ENCODE assay signal across 34 cellular contexts in genomic region chr1:33441088-33441745, GRCh38. TPM values are rescaled to one million over a fixed set of nuclear protein-coding genes. Genes with fewer than 3 reads are reported as not detected.
DNase-seq lines count a peak whose midpoint lies in the region; ATAC-seq, FAIRE-seq and TF ChIP-seq lines count a peak whose summit lies in the region.
"Had no signal": no experiment of that assay in that cellular context is flagged by ENCODE, and none has a peak within 500 bp of the region (broad histone marks: within the 10 kb centered on the region; RNA-seq: fewer than 3 reads in every experiment).

No MANE protein-coding gene starts in this region.

- H3K4me1 ChIP-seq in K562 (replicated peaks in 1 of 2; ENCODE audit: control insufficient read depth in 2 of 2, insufficient read depth in 2 of 2, low read length in 2 of 2) (peaks cover 0 to 7% of the 10 kb centered on the region in 2 experiments; a peak in 3 of 5 replicates), mucosa of descending colon (ENCODE audit: low read depth) (no peaks in the 10 kb centered on the region)

- no peaks in the 10 kb centered on the region for H4K20me1 ChIP-seq in K562 (replicated peaks; ENCODE audit: control insufficient read depth, insufficient read depth, low read length)

- peaks cover 26 to 27% of the 10 kb centered on the region in 2 donors for H3K27me3 Mint-ChIP-seq in T-cell

- TF ChIP-seq EP300 in K562 (IDR thresholded peaks at IDR 0.05; ENCODE audit: low read length) = no peak

- H3K27ac Mint-ChIP-seq in T-cell = no peak overlapping the region
- H3K27ac Mint-ChIP-seq: activated naive CD8-positive, alpha-beta T cell treated with anti-CD3 and anti-CD28 coated beads, Interleukin-2, amount 10 ng/mL, durations not matched to agents 7 days and 5 days; CD4-positive, alpha-beta T cell; HFFc6; immature natural killer cell; stimulated activated naive CD8-positive, alpha-beta T cell treated with anti-CD3 and anti-CD28 coated beads, Interleukin-15, Interleukin-2, amounts not matched to agents 100 ng/mL and 50 ng/mL, for 24 hours had no signal

- H3K9ac ChIP-seq in K562 (ENCODE audit: insufficient read depth in 1 of 2, low read depth in 2 of 2, low read length in 2 of 2) = no peak overlapping the region

- H3K36me3 Mint-ChIP-seq in T-cell = no peaks in the 10 kb centered on the region

- TF ChIP-seq POLR2A in K562 (conservative IDR thresholded peaks at IDR 0.05) = no peak

- in situ Hi-C loops in K562 (cut with MboI) = no loop called here

- no peak overlapping the region for H3K27ac ChIP-seq in K562 (ENCODE audit: extremely low read depth, low read depth, low read length)
- H3K27ac ChIP-seq: neutrophil, SJCRH30, thoracic aorta had no signal

- POLR2A ChIA-PET in K562 (lab: Yijun Ruan, JAX) = interaction anchor here (0.6 to 1.2 kb wide), 4 partner anchors 9 to 405 kb away, joined by 3 to 4 read pairs (median 3); partner anchors contain the start of gene AK2
- POLR2A ChIA-PET in T-cell (lab: Charles Lee) = no interaction called here

- DNase-seq in DMS79 treated with DMSO at 0.1 percent for 48 hours (lab: John Stamatoyannopoulos, UW) = peak; percentile 51
- no peak for DNase-seq in DMS79 (lab: John Stamatoyannopoulos, UW)
- peak; percentile 81 for DNase-seq in LoVo (ENCODE audit: low spot score)
- DNase-seq in K562 (ENCODE audit: extremely low read depth in 1 of 4, low spot score in 3 of 4) = no peak
- no peak for DNase-seq in mucosa of descending colon
- no peak for DNase-seq in globus pallidus (ENCODE audit: low spot score)
- no peak for DNase-seq in T-cell
- no peak for DNase-seq in foreskin fibroblast
- DNase-seq: activated CD4-positive, alpha-beta T cell treated with anti-CD3 and anti-CD28 coated beads, Interleukin-2, amount 50 U/mL, for 1 hour; activated CD4-positive, CD25-positive, alpha-beta regulatory T cell; activated gamma-delta T cell; activated naive CD8-positive, alpha-beta T cell treated with anti-CD3 and anti-CD28 coated beads, Interleukin-2, amount 10 ng/mL, durations not matched to agents 7 days and 5 days; activated T-cell treated with anti-CD3 and anti-CD28 coated beads, Interleukin-2, amount 50 U/mL, for 4 hours; aorta; CD4-positive, alpha-beta T cell; DMS 273 treated with DMSO at 0.1 percent for 48 hours; effector CD4-positive, alpha-beta T cell; HFFc6; immature natural killer cell; KBM-7; NCI-H1105 treated with DMSO at 0.1 percent for 48 hours; NCI-H2081 treated with DMSO at 0.1 percent for 48 hours; NCI-H446 treated with DMSO at 0.1 percent for 48 hours; stimulated activated CD8-positive, alpha-beta memory T cell treated with anti-CD3 and anti-CD28 coated beads, Interleukin-4, amount 100 ng/mL, for 48 hours had no signal

- H3K4me3 ChIP-seq in K562 = no peak overlapping the region
- H3K4me3 ChIP-seq in mucosa of descending colon = no peak overlapping the region
- H3K4me3 ChIP-seq in foreskin fibroblast (ENCODE audit: low read depth in 1 of 2, low read length in 2 of 2) = no peak overlapping the region
- H3K4me3 ChIP-seq: SJCRH30, thoracic aorta had no signal

- BruUV-seq in K562 (replicated peaks; lab: Mats Ljungman, UMichigan) = no TSS peak

- TF ChIP-seq RAD21 in K562 (CRISPR knock-in tag; conservative IDR thresholded peaks at IDR 0.05 in 1 of 2, IDR thresholded peaks at IDR 0.05 in 1 of 2) = no peak

- H3K4me3 Mint-ChIP-seq in T-cell = no peak overlapping the region
- H3K4me3 Mint-ChIP-seq: activated naive CD8-positive, alpha-beta T cell treated with anti-CD3 and anti-CD28 coated beads, Interleukin-2, amount 10 ng/mL, durations not matched to agents 7 days and 5 days; activated T-cell treated with anti-CD3 and anti-CD28 coated beads, Interleukin-2, amount 50 U/mL, for 4 hours; CD4-positive, alpha-beta T cell; HFFc6; stimulated activated naive CD8-positive, alpha-beta T cell treated with anti-CD3 and anti-CD28 coated beads, Interleukin-15, Interleukin-2, amounts not matched to agents 100 ng/mL and 50 ng/mL, for 24 hours had no signal

- no peaks in the 10 kb centered on the region for H3K9me1 ChIP-seq in K562 (ENCODE audit: control insufficient read depth, insufficient read depth, low read length)

- H3K79me2 ChIP-seq in K562 (ENCODE audit: control insufficient read depth, insufficient read depth, low read length) = no peaks in the 10 kb centered on the region

- no peak overlapping the region for H2AFZ ChIP-seq in K562 (ENCODE audit: low read depth, low read length)

- WGBS in K562 (ENCODE audit: insufficient coverage, low coverage, missing lambda C conversion rate) = 2% methylated on average over 6 of the region's 6 CpGs

- CTCF ChIA-PET in K562 (lab: Yijun Ruan, JAX; ENCODE audit: low intra/inter-chr PET ratio) = no interaction called here
- CTCF ChIA-PET in T-cell (lab: Charles Lee) = interaction anchor here in 1 of 2 donors (0.6 kb wide), 1 partner anchor 21 kb away, joined by 3 read pairs; no protein-coding TSS in a partner anchor

- TF ChIP-seq CTCF in K562 (IDR thresholded peaks at IDR 0.05 in 2 of 3, conservative IDR thresholded peaks at IDR 0.05 in 1 of 3; ENCODE audit: insufficient read depth in 2 of 3, low read depth in 1 of 3, low read length in 3 of 3) (no peak), mucosa of descending colon (IDR thresholded peaks at IDR 0.05) (no peak), foreskin fibroblast (IDR thresholded peaks at IDR 0.05; ENCODE audit: low read depth, low read length) (no peak)

- peaks cover 0 to 1% (median 0%) of the 10 kb centered on the region in 3 donors for H3K4me1 Mint-ChIP-seq in T-cell
- H3K4me1 Mint-ChIP-seq: immature natural killer cell had no signal

- H3K9me3 ChIP-seq in K562 (replicated peaks; ENCODE audit: control insufficient read depth, insufficient read depth, low read depth, low read length) = no peaks in the 10 kb centered on the region
- no peaks in the 10 kb centered on the region for H3K9me3 ChIP-seq in mucosa of descending colon
- H3K9me3 ChIP-seq: neutrophil, SJCRH30, thoracic aorta had no signal

- no peaks in the 10 kb centered on the region for H3K9me3 Mint-ChIP-seq in T-cell
- H3K9me3 Mint-ChIP-seq: activated naive CD8-positive, alpha-beta T cell treated with anti-CD3 and anti-CD28 coated beads, Interleukin-2, amount 10 ng/mL, durations not matched to agents 7 days and 5 days; activated T-cell treated with anti-CD3 and anti-CD28 coated beads, Interleukin-2, amount 50 U/mL, for 4 hours; CD4-positive, alpha-beta T cell; HFFc6; immature natural killer cell; stimulated activated naive CD8-positive, alpha-beta T cell treated with anti-CD3 and anti-CD28 coated beads, Interleukin-15, Interleukin-2, amounts not matched to agents 100 ng/mL and 50 ng/mL, for 24 hours had no signal

- H3K36me3 ChIP-seq in K562 (ENCODE audit: control insufficient read depth, insufficient read depth, low read length) = no peaks in the 10 kb centered on the region
- no peaks in the 10 kb centered on the region for H3K36me3 ChIP-seq in mucosa of descending colon (ENCODE audit: low read depth)
- H3K36me3 ChIP-seq: neutrophil, SJCRH30, thoracic aorta had no signal

- FAIRE-seq in K562 (lab: Jason Lieb, UNC) = no peak
- FAIRE-seq: A204.1, bronchial epithelial cell, G401.6, urothelium cell line had no signal

- intact Hi-C loops in K562 (cut with micrococcal nuclease) = no loop called here
- intact Hi-C loops in mucosa of descending colon (cut with DNase I, micrococcal nuclease) = no loop called here

- H3K4me2 ChIP-seq in K562 (ENCODE audit: insufficient read depth, low read length) = no peak overlapping the region

- no peak for ATAC-seq in K562
- peak; percentile 76 for ATAC-seq in mucosa of descending colon
- no peak for ATAC-seq in T-cell (replicated peaks in 1 of 4)
- ATAC-seq: activated T-cell treated with anti-CD3 and anti-CD28 coated beads, Interleukin-2, amount 50 U/mL, for 4 hours; left lobe of liver; sciatic nerve had no signal

- peaks cover 6 to 22% of the 10 kb centered on the region in 2 experiments for H3K27me3 ChIP-seq in K562 (ENCODE audit: control insufficient read depth in 2 of 2, insufficient read depth in 2 of 2, low read length in 2 of 2)
- H3K27me3 ChIP-seq: neutrophil, SJCRH30 had no signal

RNA-seq across cellular contexts. Expression of gene PHC2, which starts 10.3 kb away (rescaled TPM):
- 6.6 and 20.6 TPM in 2 replicates for total RNA-seq in K562 (2011; cell fraction: chromatin; rRNA removed; ENCODE audit: low replicate concordance)
- total RNA-seq in K562 (2011; cell fraction: nucleolus; rRNA removed) = 11.1 and 17.3 TPM in 2 replicates
- 12.2 and 18.6 TPM in 2 replicates for total RNA-seq in K562 (2011; cell fraction: nucleoplasm; rRNA removed)
- total RNA-seq in K562 (2014; rRNA removed) (43.5 and 57.7 TPM in 2 replicates), K562 (2014; rRNA removed; fragmentation: Illumina TruSeq; extraction: Trizol) (27.0 and 29.9 TPM in 2 replicates), K562 (2015; rRNA removed; fragmentation: Illumina TruSeq; extraction: Trizol) (31.4 and 31.8 TPM in 2 replicates), K562 (2021) (59.9 and 67.6 TPM in 2 replicates), mucosa of descending colon (10 to 100 TPM; 49.5 to 99.0 (median 60.5) TPM), T-cell (10 to 100 TPM; 29.7 to 39.3 (median 37.9) TPM)
- polyA plus RNA-seq in K562 (2011; rRNA removed) (32.4 and 34.6 TPM in 2 replicates), K562 (2014; fragmentation: Illumina TruSeq; extraction: Trizol) (57.1 and 63.1 TPM in 2 replicates), K562 (2014; fragmentation: Nextera tagmentation; extraction: Ambion mirVana) (1 to 10 TPM; 3.1 to 5.8 TPM), K562 (2014; rRNA removed) (41.5 and 44.1 TPM in 2 replicates)
- 40.6 and 53.4 TPM in 2 replicates for polyA plus RNA-seq in K562 (2011; cell fraction: cytosol; rRNA removed)
- 34.0 and 43.0 TPM in 2 replicates for polyA plus RNA-seq in K562 (2011; cell fraction: nucleus; rRNA removed)
- 38.4 and 62.6 TPM in 2 replicates for polyA plus RNA-seq in K562 (2012)
- 14.3 and 16.3 TPM in 2 replicates for polyA minus RNA-seq in K562 (2011; rRNA and poly(A)+ RNA removed)
- 23.4 and 24.0 TPM in 2 replicates for polyA minus RNA-seq in K562 (2011; cell fraction: cytosol; rRNA and poly(A)+ RNA removed)
- 11.0 and 13.1 TPM in 2 replicates for polyA minus RNA-seq in K562 (2011; cell fraction: nucleus; rRNA and poly(A)+ RNA removed)

RNA-seq across cellular contexts. Expression of gene ZSCAN20, which starts 31.2 kb away (rescaled TPM):
- total RNA-seq in K562 (2011; cell fraction: chromatin; rRNA removed; ENCODE audit: low replicate concordance) = 3.8 and 4.1 TPM in 2 replicates
- 2.5 and 4.3 TPM in 2 replicates for total RNA-seq in K562 (2011; cell fraction: nucleolus; rRNA removed)
- total RNA-seq in K562 (2011; cell fraction: nucleoplasm; rRNA removed) = 2.8 and 2.9 TPM in 2 replicates
- total RNA-seq in K562 (2014; rRNA removed) = 2.2 and 2.5 TPM in 2 replicates
- 2.8 and 3.0 TPM in 2 replicates for total RNA-seq in K562 (2014; rRNA removed; fragmentation: Illumina TruSeq; extraction: Trizol)
- 3.3 and 3.6 TPM in 2 replicates for total RNA-seq in K562 (2015; rRNA removed; fragmentation: Illumina TruSeq; extraction: Trizol)
- 2.5 and 2.6 TPM in 2 replicates for total RNA-seq in K562 (2021)
- polyA plus RNA-seq in K562 (2011; rRNA removed) = 0.80 and 1.7 TPM in 2 replicates
- polyA plus RNA-seq in K562 (2011; cell fraction: cytosol; rRNA removed) = 0.38 and 0.75 TPM in 2 replicates
- polyA plus RNA-seq in K562 (2011; cell fraction: nucleus; rRNA removed) = 1.0 and 1.9 TPM in 2 replicates
- polyA plus RNA-seq in K562 (2012) = 1.8 and 1.9 TPM in 2 replicates
- polyA plus RNA-seq in K562 (2014; fragmentation: Illumina TruSeq; extraction: Trizol) = 2.0 TPM in 2 replicates
- under 1 TPM; 0.36 to 0.58 TPM for polyA plus RNA-seq in K562 (2014; fragmentation: Nextera tagmentation; extraction: Ambion mirVana)
- polyA plus RNA-seq in K562 (2014; rRNA removed) = 1.4 and 1.8 TPM in 2 replicates
- polyA minus RNA-seq in K562 (2011; rRNA and poly(A)+ RNA removed) = 1.4 and 2.5 TPM in 2 replicates
- 0.76 and 1.6 TPM in 2 replicates for polyA minus RNA-seq in K562 (2011; cell fraction: cytosol; rRNA and poly(A)+ RNA removed)
- 2.4 and 2.6 TPM in 2 replicates for polyA minus RNA-seq in K562 (2011; cell fraction: nucleus; rRNA and poly(A)+ RNA removed)
- 1 to 10 TPM; 4.3 to 8.8 (median 5.7) TPM for total RNA-seq in mucosa of descending colon
- total RNA-seq in T-cell = 1 to 10 TPM; 1.2 to 3.1 (median 2.7) TPM

Comparison
In these comparisons a context has a peak if more than half of its experiments do, and no peak if none do; other contexts are left out.
1. DNase-seq: peak in DMS79 treated with DMSO at 0.1 percent for 48 hours (single experiment) and LoVo (single experiment); none in DMS79 (single experiment), K562 (0 of 4), mucosa of descending colon (0 of 3), globus pallidus (single experiment), T-cell (0 of 34) and foreskin fibroblast (0 of 2).